In genomic region chr11:110989734-110990133, GRCh38 we compare ENCODE assay signal across 16 cellular contexts.
DNase-seq lines count a peak whose midpoint lies in the region; ATAC-seq and TF ChIP-seq lines count a peak whose summit lies in the region.
"Had no signal": no experiment of that assay in that cellular context is flagged by ENCODE, and none has a peak within 500 bp of the region (broad histone marks: within the 10 kb centered on the region; RNA-seq: fewer than 3 reads in every experiment).

No MANE protein-coding gene starts in this region.

- peak overlapping the region; percentile 54; the same call in 1 of the 2 replicates for H3K27ac ChIP-seq in IMR-90 (ENCODE audit: insufficient read depth, low read length)

- H2BK5ac ChIP-seq in IMR-90 (ENCODE audit: low read depth, low read length, poor library complexity, severe bottlenecking) = peak overlapping the region; percentile 71

- DNase-seq in AG09319 (ENCODE audit: extremely low read depth, low read depth) = peak; percentile 86
- DNase-seq in IMR-90 = peak; percentile 90
- peak; percentile 91 for DNase-seq in adipocyte (ENCODE audit: low read depth)
- peak; percentile 80 for DNase-seq in left lobe of liver (ENCODE audit: low spot score)
- DNase-seq: activated T-cell treated with anti-CD3 and anti-CD28 coated beads, Interleukin-2, amount 50 U/mL, for 48 hours; aorta; C1 segment of cervical spinal cord; NCI-H510A; posterior cingulate gyrus; stimulated activated CD4-positive, alpha-beta T cell treated with anti-CD3 and anti-CD28 coated beads, Interleukin-4, amount 100 ng/mL, for 1 hour; stimulated activated naive CD4-positive, alpha-beta T cell treated with Interleukin-2 at 50 U/mL for 16 hours had no signal

- no peak for TF ChIP-seq CTCF in AG09319 (IDR thresholded peaks at IDR 0.05; ENCODE audit: low read depth, low read length)
- TF ChIP-seq CTCF in IMR-90 (conservative IDR thresholded peaks at IDR 0.05; ENCODE audit: low read depth, low read length) = no peak

- no peaks in the 10 kb centered on the region for H4K20me1 ChIP-seq in IMR-90 (ENCODE audit: insufficient read depth, low read length)

- CTCF ChIA-PET in IMR-90 (lab: Yijun Ruan, JAX) = interaction anchor here (0.7 to 1.0 kb wide), 2 partner anchors 17 to 145 kb away, joined by 3 read pairs; no protein-coding TSS in a partner anchor

- no peak overlapping the region for H3K14ac ChIP-seq in IMR-90 (replicated peaks; ENCODE audit: low read depth, low read length)

- H4K5ac ChIP-seq in IMR-90 (ENCODE audit: low read depth, low read length) = no peak overlapping the region

- H3K36me3 ChIP-seq in IMR-90 (ENCODE audit: control insufficient read depth, insufficient read depth, low read length) = no peaks in the 10 kb centered on the region
- H3K36me3 ChIP-seq in adipocyte (ENCODE audit: control insufficient read depth, insufficient read depth, low read length, severe bottlenecking) = no peaks in the 10 kb centered on the region

- no TSS peak for BruUV-seq in IMR-90 (replicated peaks; lab: Mats Ljungman, UMichigan)

- no peak overlapping the region for H3K4me2 ChIP-seq in IMR-90 (ENCODE audit: low read depth, low read length)

- H3K9me1 ChIP-seq in IMR-90 (ENCODE audit: insufficient read depth, low read length) = no peaks in the 10 kb centered on the region

- H2BK120ac ChIP-seq in IMR-90 (ENCODE audit: low read depth, low read length) = no peak overlapping the region

- dilution Hi-C loops in IMR-90 (cut with HindIII; ENCODE audit: low sequenced_read_pairs, unreplicated experiment) = no loop called here

- ATAC-seq in IMR-90 (ENCODE audit: low read depth) = peak; percentile 52
- peak; percentile 93 for ATAC-seq in left lobe of liver
- no peak for ATAC-seq in HG03280 (IDR thresholded peaks at IDR 0.05; ENCODE audit: unreplicated experiment)
- ATAC-seq in HG03159 (IDR thresholded peaks at IDR 0.05; ENCODE audit: unreplicated experiment) = no peak
- ATAC-seq in HG03139 (IDR thresholded peaks at IDR 0.05; ENCODE audit: unreplicated experiment) = no peak
- ATAC-seq in GM18909 (IDR thresholded peaks at IDR 0.05; ENCODE audit: poor library complexity, unreplicated experiment) = no peak
- ATAC-seq: activated CD4-positive, CD25-positive, alpha-beta regulatory T cell treated with anti-CD3 and anti-CD28 coated beads, Interleukin-2, amount 50 U/mL, for 24 hours had no signal

- no peak overlapping the region for H2BK15ac ChIP-seq in IMR-90 (ENCODE audit: low read depth, low read length)

- H2AFZ ChIP-seq in IMR-90 (replicated peaks; ENCODE audit: low read length, poor library complexity) = no peak overlapping the region

- TF ChIP-seq RAD21 in IMR-90 (IDR thresholded peaks at IDR 0.05; ENCODE audit: low read length) = no peak

- TF ChIP-seq POLR2A in IMR-90 (IDR thresholded peaks at IDR 0.05; ENCODE audit: low read depth, low read length) = no peak

- H3K18ac ChIP-seq in IMR-90 (ENCODE audit: low read depth, low read length) = no peak overlapping the region; the same call in 1 of the 2 replicates

- POLR2A ChIA-PET in IMR-90 (lab: Charles Lee; ENCODE audit: unreplicated experiment) = no interaction called here

- intact Hi-C loops in IMR-90 (cut with micrococcal nuclease) = no loop called here

- H3K9me3 ChIP-seq in IMR-90 (ENCODE audit: control insufficient read depth, insufficient read depth, low read length) (no peaks in the 10 kb centered on the region), adipocyte (ENCODE audit: control insufficient read depth, low read length) (no peaks in the 10 kb centered on the region)

- no peak overlapping the region for H4K8ac ChIP-seq in IMR-90 (ENCODE audit: low read depth in 2 of 2, low read length in 2 of 2)

- H3K27me3 ChIP-seq in IMR-90 (ENCODE audit: control insufficient read depth, insufficient read depth, low read length) (no peaks in the 10 kb centered on the region), adipocyte (replicated peaks; ENCODE audit: control insufficient read depth, insufficient read depth, low read length) (no peaks in the 10 kb centered on the region)

- no peak overlapping the region for H3K56ac ChIP-seq in IMR-90 (ENCODE audit: extremely low read depth, insufficient read depth, low read length)

- H2AK5ac ChIP-seq in IMR-90 (ENCODE audit: low read depth, low read length) = no peak overlapping the region

- H3K23ac ChIP-seq in IMR-90 (ENCODE audit: low read depth, low read length) = no peak overlapping the region

- no peak overlapping the region for H3K4me3 ChIP-seq in IMR-90 (ENCODE audit: insufficient read depth, low read depth, low read length)
- H3K4me3 ChIP-seq in adipocyte (ENCODE audit: low read length) = no peak overlapping the region

- no peak overlapping the region for H2BK20ac ChIP-seq in IMR-90 (ENCODE audit: low read depth, low read length)

- H3K79me1 ChIP-seq in IMR-90 (ENCODE audit: low read depth in 1 of 2, low read length in 2 of 2) = no peaks in the 10 kb centered on the region

- no peak overlapping the region for H3K4ac ChIP-seq in IMR-90 (ENCODE audit: low read depth, low read length)

- in situ Hi-C loops in IMR-90 (cut with MboI; ENCODE audit: low sequenced_read_pairs) = no loop called here

- peaks cover 9% of the 10 kb centered on the region for H3K4me1 ChIP-seq in IMR-90 (ENCODE audit: control insufficient read depth, insufficient read depth, low read length)
- H3K4me1 ChIP-seq in adipocyte (ENCODE audit: control insufficient read depth, insufficient read depth, low read length) = peaks cover 36% of the 10 kb centered on the region

- H3K9ac ChIP-seq in IMR-90 (ENCODE audit: low read depth, low read length) = no peak overlapping the region
- H3K9ac ChIP-seq in adipocyte (ENCODE audit: low read length) = no peak overlapping the region

- H4K91ac ChIP-seq in IMR-90 (ENCODE audit: insufficient read depth, low read depth, low read length) = no peak overlapping the region

- H2AK9ac ChIP-seq in IMR-90 (replicated peaks; ENCODE audit: low read depth, low read length, poor library complexity) = no peak overlapping the region

TF ChIP-seq in IMR-90, 13 proteins besides CTCF, POLR2A, EP300 and RAD21:
- peak; percentile 80 for TF ChIP-seq CEBPB (IDR thresholded peaks at IDR 0.05; ENCODE audit: low read depth, low read length)
- no peak for TF ChIP-seq CHD1 (IDR thresholded peaks at IDR 0.05; ENCODE audit: low read depth, low read length)

Comparison
In these comparisons a context has a peak if more than half of its experiments do, and no peak if none do; other contexts are left out.
1. ATAC-seq: peak in IMR-90 (single experiment) and left lobe of liver (single experiment); none in HG03280 (single experiment), HG03159 (single experiment), HG03139 (single experiment) and GM18909 (single experiment).
2. Peak in every context shown above with its lines, with median percentiles within 50 percentile points of each other: DNase-seq.